In genomic region chr1:86487131-86487804, GRCh38 we compare ENCODE assay signal across 11 cellular contexts. TPM values are rescaled to one million over a fixed set of nuclear protein-coding genes. Genes with fewer than 3 reads are reported as not detected.
DNase-seq lines count a peak whose midpoint lies in the region; ATAC-seq, FAIRE-seq and TF ChIP-seq lines count a peak whose summit lies in the region.
"Had no signal": no experiment of that assay in that cellular context is flagged by ENCODE, and none has a peak within 500 bp of the region (broad histone marks: within the 10 kb centered on the region; RNA-seq: fewer than 3 reads in every experiment).

No MANE protein-coding gene starts in this region.

- H3K27me3 ChIP-seq in mammary epithelial cell (ENCODE audit: insufficient read depth, low read length): no peaks in the 10 kb centered on the region
- no peaks in the 10 kb centered on the region for H3K27me3 ChIP-seq in keratinocyte (ENCODE audit: control insufficient read depth, extremely low read depth, insufficient read depth, low read length)
- no peaks in the 10 kb centered on the region for H3K27me3 ChIP-seq in upper lobe of right lung

- dilution Hi-C loops in mammary epithelial cell (cut with HindIII; ENCODE audit: low sequenced_read_pairs): no loop called here
- dilution Hi-C loops in keratinocyte (cut with MboI; ENCODE audit: extremely low pct_ligation_motif_present, low sequenced_read_pairs): no loop called here

- no peak overlapping the region for H3K4me2 ChIP-seq in mammary epithelial cell (ENCODE audit: insufficient read depth, low read depth, low read length)
- H3K4me2 ChIP-seq in keratinocyte (ENCODE audit: control insufficient read depth, extremely low read depth, insufficient read depth, low read depth, low read length): no peak overlapping the region

- FAIRE-seq in keratinocyte (lab: Jason Lieb, UNC): no peak

- CTCF ChIA-PET in mammary epithelial cell (lab: Charles Lee; ENCODE audit: low non-redundant PET): no interaction called here

- H3K9me3 ChIP-seq in mammary epithelial cell (replicated peaks; ENCODE audit: insufficient read depth, low read length): no peaks in the 10 kb centered on the region
- no peaks in the 10 kb centered on the region for H3K9me3 ChIP-seq in keratinocyte (ENCODE audit: control insufficient read depth, low read depth, low read length)
- H3K9me3 ChIP-seq in upper lobe of right lung: no peaks in the 10 kb centered on the region

- WGBS in mammary epithelial cell (ENCODE audit: low coverage, missing lambda C conversion rate): 80% methylated on average over 4 of the region's 4 CpGs

- BruUV-seq in mammary epithelial cell (replicated peaks; lab: Mats Ljungman, UMichigan): no TSS peak

- H3K9me1 ChIP-seq in keratinocyte (ENCODE audit: control insufficient read depth, extremely low read depth, insufficient read depth, low read length): no peaks in the 10 kb centered on the region

- intact Hi-C loops in mammary epithelial cell (cut with micrococcal nuclease) (no loop called here), upper lobe of right lung (cut with DNase I) (no loop called here), posterior cingulate gyrus (cut with DNase I) (no loop called here)

- H2AFZ ChIP-seq in mammary epithelial cell (ENCODE audit: low read depth, low read length): no peak overlapping the region
- no peak overlapping the region for H2AFZ ChIP-seq in keratinocyte (ENCODE audit: control insufficient read depth, low read length)

- in situ Hi-C loops in mammary epithelial cell (cut with MboI; ENCODE audit: low sequenced_read_pairs in 2 of 2): no loop called here

- TF ChIP-seq CTCF in mammary epithelial cell (conservative IDR thresholded peaks at IDR 0.05 in 1 of 2, IDR thresholded peaks at IDR 0.05 in 1 of 2; ENCODE audit: extremely low read depth in 1 of 2, insufficient read depth in 1 of 2, low read depth in 1 of 2, low read length in 2 of 2): no peak
- no peak for TF ChIP-seq CTCF in keratinocyte (optimal IDR thresholded peaks at IDR 0.05 in 1 of 3, IDR thresholded peaks at IDR 0.05 in 1 of 3, conservative IDR thresholded peaks at IDR 0.05 in 1 of 3; ENCODE audit: extremely low read depth in 1 of 3, insufficient read depth in 2 of 3, low read length in 3 of 3)
- TF ChIP-seq CTCF in upper lobe of right lung (IDR thresholded peaks at IDR 0.05): no peak

- no peak overlapping the region for H3K4me3 ChIP-seq in mammary epithelial cell (replicated peaks in 1 of 3; ENCODE audit: insufficient read depth in 1 of 3, low read depth in 2 of 3, low read length in 3 of 3)
- H3K4me3 ChIP-seq in keratinocyte (ENCODE audit: control insufficient read depth in 2 of 3, extremely low read depth in 1 of 3, insufficient read depth in 2 of 3, low read depth in 1 of 3, low read length in 3 of 3): no peak overlapping the region
- no peak overlapping the region for H3K4me3 ChIP-seq in upper lobe of right lung

- DNase-seq in HT1080 (ENCODE audit: low read depth) (peak; percentile 74), mammary epithelial cell (peak; percentile 42), keratinocyte (ENCODE audit: low read depth, low spot score) (peak; percentile 17), upper lobe of right lung (no peak), posterior cingulate gyrus (no peak), NOMO-1 (lab: John Stamatoyannopoulos, UW; ENCODE audit: unreplicated experiment in 2 of 2) (no peak), cerebellum (ENCODE audit: low spot score) (no peak)
- DNase-seq: NCI-H526; stimulated activated naive CD4-positive, alpha-beta T cell had no signal

- H3K4me1 ChIP-seq in mammary epithelial cell (ENCODE audit: insufficient read depth, low read length): no peaks in the 10 kb centered on the region
- no peaks in the 10 kb centered on the region for H3K4me1 ChIP-seq in keratinocyte (ENCODE audit: control insufficient read depth, extremely low read depth, insufficient read depth, low read length)
- no peaks in the 10 kb centered on the region for H3K4me1 ChIP-seq in upper lobe of right lung

- H3K27ac ChIP-seq in mammary epithelial cell (ENCODE audit: insufficient read depth, low read depth, low read length): no peak overlapping the region
- H3K27ac ChIP-seq in keratinocyte (ENCODE audit: control insufficient read depth, insufficient read depth, low read length): no peak overlapping the region
- H3K27ac ChIP-seq in upper lobe of right lung: no peak overlapping the region

- H4K20me1 ChIP-seq in mammary epithelial cell (ENCODE audit: insufficient read depth, low read length) (no peaks in the 10 kb centered on the region), keratinocyte (ENCODE audit: control insufficient read depth, extremely low read depth, insufficient read depth, low read length) (no peaks in the 10 kb centered on the region)

- ATAC-seq in upper lobe of right lung: peak; percentile 29

- H3K9ac ChIP-seq in mammary epithelial cell (ENCODE audit: insufficient read depth, low read length) (no peak overlapping the region), keratinocyte (ENCODE audit: control insufficient read depth, extremely low read depth, insufficient read depth, low read length) (no peak overlapping the region)

- H3K36me3 ChIP-seq in mammary epithelial cell (ENCODE audit: insufficient read depth, low read length) (no peaks in the 10 kb centered on the region), keratinocyte (ENCODE audit: control insufficient read depth in 2 of 2, extremely low read depth in 1 of 2, insufficient read depth in 2 of 2, low read length in 2 of 2) (no peaks in the 10 kb centered on the region), upper lobe of right lung (no peaks in the 10 kb centered on the region)

- H3K79me2 ChIP-seq in mammary epithelial cell (ENCODE audit: insufficient read depth, low read length) (no peaks in the 10 kb centered on the region), keratinocyte (ENCODE audit: control insufficient read depth, insufficient read depth, low read length) (no peaks in the 10 kb centered on the region)

RNA-seq across cellular contexts. Expression of gene CLCA1, which starts 18.5 kb away (rescaled TPM):
- total RNA-seq in HT1080 (2014; rRNA removed; shearing (Covaris generic)): not detected in 2 replicates
- not detected in 2 replicates for polyA plus RNA-seq in HT1080 (2015; cell fraction: cytosol; rRNA removed)
- polyA plus RNA-seq in HT1080 (2015; cell fraction: nucleus; rRNA removed): not detected in 2 replicates
- total RNA-seq in mammary epithelial cell (not detected), upper lobe of right lung (not detected), cerebellum (0.54 TPM)
- polyA plus RNA-seq in mammary epithelial cell (not detected), keratinocyte (0.04 to 0.05 TPM in 2 of 3 replicates, not detected in the other)
- polyA minus RNA-seq in mammary epithelial cell (not detected), keratinocyte (0.13 TPM in 1 of 3 replicates, not detected in the others)
- 0.30 TPM for polyA plus RNA-seq in keratinocyte (2011; ENCODE audit: low read depth)
- polyA plus RNA-seq in keratinocyte (2011; cell fraction: cytosol; rRNA removed): not detected in 2 replicates
- 0.09 TPM in 1 of 2 replicates, not detected in the other for polyA plus RNA-seq in keratinocyte (2011; cell fraction: nucleus; rRNA removed)
- 0.38 TPM in 1 of 2 replicates, not detected in the other for polyA plus RNA-seq in keratinocyte (2012; ENCODE audit: low replicate concordance)
- not detected for polyA minus RNA-seq in keratinocyte (2011; cell fraction: cytosol; rRNA and poly(A)+ RNA removed)
- polyA minus RNA-seq in keratinocyte (2011; cell fraction: nucleus; rRNA and poly(A)+ RNA removed): 0.16 TPM in 1 of 2 replicates, not detected in the other
- total RNA-seq: epithelial cell of proximal tubule had no signal

RNA-seq across cellular contexts. Expression of gene CLCA4, which starts 59.6 kb away (rescaled TPM):
- total RNA-seq in HT1080 (2014; rRNA removed; shearing (Covaris generic)): not detected in 2 replicates
- polyA plus RNA-seq in HT1080 (2015; cell fraction: cytosol; rRNA removed): not detected in 2 replicates
- not detected in 2 replicates for polyA plus RNA-seq in HT1080 (2015; cell fraction: nucleus; rRNA removed)
- total RNA-seq in mammary epithelial cell (1 to 10 TPM in 1 of 2 donors, under 1 TPM in 1; 0.24 to 2.8 TPM), upper lobe of right lung (not detected), cerebellum (not detected)
- polyA plus RNA-seq in mammary epithelial cell (0.34 TPM), keratinocyte (0.59 to 6.1 TPM (median 1.5 TPM) in 3 replicates)
- polyA minus RNA-seq in mammary epithelial cell (not detected), keratinocyte (0.67 to 2.9 TPM (median 2.1 TPM) in 3 replicates)
- polyA plus RNA-seq in keratinocyte (2011; ENCODE audit: low read depth): 0.07 TPM
- polyA plus RNA-seq in keratinocyte (2011; cell fraction: cytosol; rRNA removed): 0.39 and 0.96 TPM in 2 replicates
- polyA plus RNA-seq in keratinocyte (2011; cell fraction: nucleus; rRNA removed): 4.7 and 7.4 TPM in 2 replicates
- 0.45 and 0.48 TPM in 2 replicates for polyA plus RNA-seq in keratinocyte (2012; ENCODE audit: low replicate concordance)
- 0.77 TPM for polyA minus RNA-seq in keratinocyte (2011; cell fraction: cytosol; rRNA and poly(A)+ RNA removed)
- 3.8 and 5.9 TPM in 2 replicates for polyA minus RNA-seq in keratinocyte (2011; cell fraction: nucleus; rRNA and poly(A)+ RNA removed)
- total RNA-seq: epithelial cell of proximal tubule, mesenteric fat pad had no signal

Comparison
In these comparisons a context has a peak if more than half of its experiments do, and no peak if none do; other contexts are left out.
1. DNase-seq: peak in HT1080 (single experiment), mammary epithelial cell (single experiment) and keratinocyte (single experiment); none in upper lobe of right lung (single experiment), posterior cingulate gyrus (0 of 10), NOMO-1 (0 of 2) and cerebellum (single experiment).